Comparison of ENCODE assay signal across 3 cellular contexts in the genomic region with DNA sequence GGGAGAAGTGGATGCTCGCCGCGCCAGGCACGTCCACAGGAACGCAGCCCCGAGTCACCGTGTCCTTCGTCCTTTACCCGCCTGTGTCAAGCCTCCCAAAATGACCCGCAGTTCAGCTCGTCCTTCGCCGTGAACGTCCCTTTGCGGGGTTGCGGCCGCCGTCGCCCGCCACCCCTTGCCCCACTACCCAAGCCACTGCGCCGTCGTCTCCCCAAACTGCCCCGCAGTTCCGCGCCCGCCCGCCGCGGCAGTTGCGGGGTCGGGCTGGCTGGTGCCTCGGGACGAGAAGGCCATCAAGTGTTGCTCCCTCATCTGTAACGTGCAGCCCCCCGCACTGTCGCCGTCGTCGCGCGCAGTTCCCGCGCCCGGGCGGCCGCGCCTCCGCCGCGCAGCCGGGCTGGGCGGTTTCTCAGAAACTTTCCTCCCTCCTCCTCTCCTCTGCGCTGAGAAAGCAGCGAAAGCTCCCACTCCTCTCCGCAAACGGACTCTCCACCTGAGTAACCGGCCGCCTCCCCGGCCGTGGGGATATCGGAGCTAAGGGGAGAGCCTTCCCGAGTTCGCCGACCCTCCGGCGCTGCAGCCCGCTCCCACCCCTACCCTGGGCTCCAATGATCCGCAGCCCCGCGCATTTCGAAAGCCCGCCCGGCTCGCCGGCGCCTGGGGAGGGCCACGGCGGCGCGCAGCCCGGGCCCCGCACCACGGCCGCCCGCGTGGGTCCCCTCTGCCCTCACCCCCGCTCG.
A peak's percentile ranks its signal among the peaks of the same experiment; 100 is the strongest.
TF ChIP-seq lines count a peak whose summit lies in the region.

No MANE protein-coding gene starts in this region.

TF ChIP-seq in A549, 52 proteins besides CTCF, POLR2A, EP300 and RAD21:
- TF ChIP-seq, protein P1, sequence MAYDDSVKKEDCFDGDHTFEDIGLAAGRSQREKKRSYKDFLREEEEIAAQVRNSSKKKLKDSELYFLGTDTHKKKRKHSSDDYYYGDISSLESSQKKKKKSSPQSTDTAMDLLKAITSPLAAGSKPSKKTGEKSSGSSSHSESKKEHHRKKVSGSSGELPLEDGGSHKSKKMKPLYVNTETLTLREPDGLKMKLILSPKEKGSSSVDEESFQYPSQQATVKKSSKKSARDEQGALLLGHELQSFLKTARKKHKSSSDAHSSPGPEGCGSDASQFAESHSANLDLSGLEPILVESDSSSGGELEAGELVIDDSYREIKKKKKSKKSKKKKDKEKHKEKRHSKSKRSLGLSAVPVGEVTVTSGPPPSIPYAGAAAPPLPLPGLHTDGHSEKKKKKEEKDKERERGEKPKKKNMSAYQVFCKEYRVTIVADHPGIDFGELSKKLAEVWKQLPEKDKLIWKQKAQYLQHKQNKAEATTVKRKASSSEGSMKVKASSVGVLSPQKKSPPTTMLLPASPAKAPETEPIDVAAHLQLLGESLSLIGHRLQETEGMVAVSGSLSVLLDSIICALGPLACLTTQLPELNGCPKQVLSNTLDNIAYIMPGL (CRISPR knock-in tag; IDR thresholded peaks at IDR 0.05; ENCODE audit: borderline replicate concordance), result 0 out of 2 replicates have a peak, but pooled peaks have one; percentile 44
- 0 out of 2 replicates have a peak, but pooled peaks have one; percentile 20 for TF ChIP-seq RNF2 (IDR thresholded peaks at IDR 0.05; ENCODE audit: borderline replicate concordance, low read depth)
- TF ChIP-seq E2F6 (IDR thresholded peaks at IDR 0.05; ENCODE audit: borderline replicate concordance, low read depth), result peak; percentile 57
- TF ChIP-seq HDAC2 (IDR thresholded peaks at IDR 0.05), result no peak
- TF ChIP-seq TP53 (CRISPR knock-in tag; IDR thresholded peaks at IDR 0.05), result peak; percentile 82; the same call in 1 of the 2 replicates
- TF ChIP-seq RFX5 (IDR thresholded peaks at IDR 0.05), result no peak

TF ChIP-seq in HepG2, 621 proteins besides CTCF, POLR2A, EP300 and RAD21 (continues in another document):
- TF ChIP-seq ZNF136 (CRISPR knock-in tag; IDR thresholded peaks at IDR 0.05; ENCODE audit: low read depth), result no peak
- no peak for TF ChIP-seq PLRG1 (conservative IDR thresholded peaks at IDR 0.05)
- TF ChIP-seq, protein P2, sequence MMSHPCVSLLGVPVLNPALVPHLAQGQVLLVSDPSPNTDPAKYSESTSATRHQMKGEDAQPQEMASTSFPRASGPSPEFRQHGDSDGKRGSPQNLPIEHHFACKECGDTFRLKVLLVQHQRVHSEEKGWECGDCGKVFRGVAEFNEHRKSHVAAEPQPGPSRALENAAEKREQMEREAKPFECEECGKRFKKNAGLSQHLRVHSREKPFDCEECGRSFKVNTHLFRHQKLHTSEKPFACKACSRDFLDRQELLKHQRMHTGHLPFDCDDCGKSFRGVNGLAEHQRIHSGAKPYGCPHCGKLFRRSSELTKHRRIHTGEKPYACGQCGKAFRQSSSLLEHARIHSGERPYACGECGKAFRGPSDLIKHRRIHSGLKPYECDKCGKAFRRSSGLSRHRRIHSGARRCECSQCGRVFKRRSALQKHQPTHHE (CRISPR knock-in tag; IDR thresholded peaks at IDR 0.05; ENCODE audit: borderline replicate concordance), result no peak
- TF ChIP-seq ZNF354B (CRISPR knock-in tag; IDR thresholded peaks at IDR 0.05), result no peak
- no peak for TF ChIP-seq ATF7 (IDR thresholded peaks at IDR 0.05)
- no peak for TF ChIP-seq ATF7 (CRISPR knock-in tag; IDR thresholded peaks at IDR 0.05)
- TF ChIP-seq ZMYM4 (CRISPR knock-in tag; IDR thresholded peaks at IDR 0.05), result peak; percentile 39; the same call in 1 of the 2 replicates
- TF ChIP-seq DNMT3B (CRISPR knock-in tag; conservative IDR thresholded peaks at IDR 0.05), result no peak
- TF ChIP-seq ZNF441 (CRISPR knock-in tag; IDR thresholded peaks at IDR 0.05; ENCODE audit: borderline replicate concordance), result peak; percentile 59
- TF ChIP-seq ZNF546 (CRISPR knock-in tag; conservative IDR thresholded peaks at IDR 0.05), result peak; percentile 82; the same call in 1 of the 2 replicates
- TF ChIP-seq ZFY (CRISPR knock-in tag; IDR thresholded peaks at IDR 0.05), result peak; percentile 26; the same call in 1 of the 2 replicates
- TF ChIP-seq RBFOX2 (IDR thresholded peaks at IDR 0.05; ENCODE audit: low read depth, low read length), result peak; percentile 94
- TF ChIP-seq SMC3 (IDR thresholded peaks at IDR 0.05; ENCODE audit: low read length), result no peak
- TF ChIP-seq BRF2 (CRISPR knock-in tag; IDR thresholded peaks at IDR 0.05), result peak; percentile 16; the same call in 1 of the 2 replicates
- TF ChIP-seq, protein P3, sequence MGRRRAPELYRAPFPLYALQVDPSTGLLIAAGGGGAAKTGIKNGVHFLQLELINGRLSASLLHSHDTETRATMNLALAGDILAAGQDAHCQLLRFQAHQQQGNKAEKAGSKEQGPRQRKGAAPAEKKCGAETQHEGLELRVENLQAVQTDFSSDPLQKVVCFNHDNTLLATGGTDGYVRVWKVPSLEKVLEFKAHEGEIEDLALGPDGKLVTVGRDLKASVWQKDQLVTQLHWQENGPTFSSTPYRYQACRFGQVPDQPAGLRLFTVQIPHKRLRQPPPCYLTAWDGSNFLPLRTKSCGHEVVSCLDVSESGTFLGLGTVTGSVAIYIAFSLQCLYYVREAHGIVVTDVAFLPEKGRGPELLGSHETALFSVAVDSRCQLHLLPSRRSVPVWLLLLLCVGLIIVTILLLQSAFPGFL (CRISPR knock-in tag; IDR thresholded peaks at IDR 0.05), result no peak
- TF ChIP-seq ZNF556 (CRISPR knock-in tag; IDR thresholded peaks at IDR 0.05; ENCODE audit: borderline replicate concordance), result peak; percentile 22; the same call in 1 of the 2 replicates
- TF ChIP-seq ZNF597 (CRISPR knock-in tag; IDR thresholded peaks at IDR 0.05), result no peak
- TF ChIP-seq, protein P4, sequence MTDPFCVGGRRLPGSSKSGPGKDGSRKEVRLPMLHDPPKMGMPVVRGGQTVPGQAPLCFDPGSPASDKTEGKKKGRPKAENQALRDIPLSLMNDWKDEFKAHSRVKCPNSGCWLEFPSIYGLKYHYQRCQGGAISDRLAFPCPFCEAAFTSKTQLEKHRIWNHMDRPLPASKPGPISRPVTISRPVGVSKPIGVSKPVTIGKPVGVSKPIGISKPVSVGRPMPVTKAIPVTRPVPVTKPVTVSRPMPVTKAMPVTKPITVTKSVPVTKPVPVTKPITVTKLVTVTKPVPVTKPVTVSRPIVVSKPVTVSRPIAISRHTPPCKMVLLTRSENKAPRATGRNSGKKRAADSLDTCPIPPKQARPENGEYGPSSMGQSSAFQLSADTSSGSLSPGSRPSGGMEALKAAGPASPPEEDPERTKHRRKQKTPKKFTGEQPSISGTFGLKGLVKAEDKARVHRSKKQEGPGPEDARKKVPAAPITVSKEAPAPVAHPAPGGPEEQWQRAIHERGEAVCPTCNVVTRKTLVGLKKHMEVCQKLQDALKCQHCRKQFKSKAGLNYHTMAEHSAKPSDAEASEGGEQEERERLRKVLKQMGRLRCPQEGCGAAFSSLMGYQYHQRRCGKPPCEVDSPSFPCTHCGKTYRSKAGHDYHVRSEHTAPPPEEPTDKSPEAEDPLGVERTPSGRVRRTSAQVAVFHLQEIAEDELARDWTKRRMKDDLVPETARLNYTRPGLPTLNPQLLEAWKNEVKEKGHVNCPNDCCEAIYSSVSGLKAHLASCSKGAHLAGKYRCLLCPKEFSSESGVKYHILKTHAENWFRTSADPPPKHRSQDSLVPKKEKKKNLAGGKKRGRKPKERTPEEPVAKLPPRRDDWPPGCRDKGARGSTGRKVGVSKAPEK (CRISPR knock-in tag; IDR thresholded peaks at IDR 0.05; ENCODE audit: borderline replicate concordance), result no peak
- peak; percentile 69 for TF ChIP-seq ZFX (CRISPR knock-in tag; IDR thresholded peaks at IDR 0.05; ENCODE audit: low read depth)

TF ChIP-seq in HEK293T, 16 proteins besides CTCF, POLR2A, EP300 and RAD21:
- TF ChIP-seq SUZ12 (IDR thresholded peaks at IDR 0.05) (no peak), NFRKB (IDR thresholded peaks at IDR 0.05) (no peak), FOXM1 (IDR thresholded peaks at IDR 0.05; ENCODE audit: borderline replicate concordance) (no peak), FOXA1 (IDR thresholded peaks at IDR 0.05) (no peak), LEF1 (IDR thresholded peaks at IDR 0.05; ENCODE audit: borderline replicate concordance) (no peak), ZNF384 (IDR thresholded peaks at IDR 0.05) (no peak), ARNT (IDR thresholded peaks at IDR 0.05) (no peak), SP1 (IDR thresholded peaks at IDR 0.05) (no peak), ELF4 (IDR thresholded peaks at IDR 0.05) (no peak)
- TF ChIP-seq, protein P5, sequence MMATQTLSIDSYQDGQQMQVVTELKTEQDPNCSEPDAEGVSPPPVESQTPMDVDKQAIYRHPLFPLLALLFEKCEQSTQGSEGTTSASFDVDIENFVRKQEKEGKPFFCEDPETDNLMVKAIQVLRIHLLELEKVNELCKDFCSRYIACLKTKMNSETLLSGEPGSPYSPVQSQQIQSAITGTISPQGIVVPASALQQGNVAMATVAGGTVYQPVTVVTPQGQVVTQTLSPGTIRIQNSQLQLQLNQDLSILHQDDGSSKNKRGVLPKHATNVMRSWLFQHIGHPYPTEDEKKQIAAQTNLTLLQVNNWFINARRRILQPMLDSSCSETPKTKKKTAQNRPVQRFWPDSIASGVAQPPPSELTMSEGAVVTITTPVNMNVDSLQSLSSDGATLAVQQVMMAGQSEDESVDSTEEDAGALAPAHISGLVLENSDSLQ (IDR thresholded peaks at IDR 0.05), result no peak
